ENCODE assay signal across 23 cellular contexts in the genomic region with DNA sequence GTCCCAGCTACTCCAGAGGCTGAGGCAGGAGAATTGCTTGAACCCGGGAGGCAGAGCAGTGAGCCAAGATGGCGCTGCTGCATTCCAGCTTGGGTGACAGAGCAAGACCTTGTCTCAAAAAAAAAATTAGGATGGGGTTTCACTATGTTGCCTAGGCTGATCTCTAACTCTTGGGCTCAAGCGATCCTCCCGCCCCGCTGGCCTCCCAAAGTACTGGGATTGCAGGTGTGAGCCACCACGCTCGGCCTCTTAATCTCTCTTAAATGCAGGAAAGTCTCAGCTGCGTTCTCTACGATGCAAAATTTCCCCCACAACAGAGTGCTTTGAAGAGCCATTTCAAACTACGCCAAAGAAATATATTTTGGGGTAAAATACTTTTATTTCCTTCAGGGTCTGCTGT.
"Had no signal": no experiment of that assay in that cellular context is flagged by ENCODE, and none has a peak within 500 bp of the region (broad histone marks: within the 10 kb centered on the region; RNA-seq: fewer than 3 reads in every experiment).

No MANE protein-coding gene starts in this region.

- ATAC-seq: foreskin keratinocyte; psoas muscle; sciatic nerve; stimulated activated memory B cell treated with anti-CD40 and anti-IgM and Interleukin-4, amounts not matched to agents 10 μg/mL and 1 μg/mL and 100 μg/mL, for 72 hours; upper lobe of right lung had no signal

- H3K9me3 ChIP-seq: left ventricle myocardium inferior, ovary, psoas muscle, spleen, tibial artery, upper lobe of right lung had no signal

- H3K27me3 Mint-ChIP-seq: stimulated activated naive CD8-positive, alpha-beta T cell treated with anti-CD3 and anti-CD28 coated beads, Interleukin-15, Interleukin-2, amounts not matched to agents 100 ng/mL and 50 ng/mL, for 24 hours had no signal

- H3K27ac ChIP-seq: foreskin keratinocyte, psoas muscle, spleen, tibial artery, upper lobe of right lung had no signal

- H3K9me3 Mint-ChIP-seq: dendritic cell treated with granulocyte-macrophage colony-stimulating factor and Interleukin-4, amounts not matched to agents 40 ng/mL and 50 ng/mL, for 4 days; nephron progenitor cell; stimulated activated memory B cell treated with anti-CD40 and anti-IgM and Interleukin-4, amounts not matched to agents 10 μg/mL and 1 μg/mL and 100 μg/mL, for 72 hours; stimulated activated naive CD8-positive, alpha-beta T cell treated with anti-CD3 and anti-CD28 coated beads, Interleukin-15, Interleukin-2, amounts not matched to agents 100 ng/mL and 50 ng/mL, for 24 hours had no signal

- H3K4me1 ChIP-seq: foreskin keratinocyte, spleen, tibial artery, upper lobe of right lung had no signal

- DNase-seq: cerebellar nuclear complex; foreskin keratinocyte; kidney; left cardiac atrium; left ventricle myocardium inferior; mesenchymal stem cell; midbrain; nephron progenitor cell; nucleus accumbens; ovary; psoas muscle; retina; spleen; stimulated activated CD4-positive, alpha-beta T cell treated with anti-CD3 and anti-CD28 coated beads, Interleukin-15, amount 100 ng/mL, for 24 hours; stimulated activated CD4-positive, alpha-beta T cell treated with anti-CD3 and anti-CD28 coated beads, Interleukin-1b, Interleukin-23, amount 100 ng/mL, for 48 hours; stimulated activated CD4-positive, alpha-beta T cell treated with anti-CD3 and anti-CD28 coated beads, Interleukin-4, amount 100 ng/mL, for 24 hours; tibial artery; upper lobe of right lung had no signal

- H3K36me3 Mint-ChIP-seq: stimulated activated memory B cell treated with anti-CD40 and anti-IgM and Interleukin-4, amounts not matched to agents 10 μg/mL and 1 μg/mL and 100 μg/mL, for 72 hours had no signal

- H3K4me3 ChIP-seq: left ventricle myocardium inferior, lung, ovary, psoas muscle, spleen, tibial artery, upper lobe of right lung had no signal

- H3K4me1 Mint-ChIP-seq: stimulated activated memory B cell treated with anti-CD40 and anti-IgM and Interleukin-4, amounts not matched to agents 10 μg/mL and 1 μg/mL and 100 μg/mL, for 72 hours had no signal

- H3K27me3 ChIP-seq: foreskin keratinocyte, ovary, tibial artery, upper lobe of right lung had no signal

- H3K4me3 Mint-ChIP-seq: dendritic cell treated with granulocyte-macrophage colony-stimulating factor and Interleukin-4, amounts not matched to agents 40 ng/mL and 50 ng/mL, for 4 days; nephron progenitor cell; stimulated activated memory B cell treated with anti-CD40 and anti-IgM and Interleukin-4, amounts not matched to agents 10 μg/mL and 1 μg/mL and 100 μg/mL, for 72 hours; stimulated activated naive CD8-positive, alpha-beta T cell treated with anti-CD3 and anti-CD28 coated beads, Interleukin-15, Interleukin-2, amounts not matched to agents 100 ng/mL and 50 ng/mL, for 24 hours had no signal

- H3K36me3 ChIP-seq: left ventricle myocardium inferior, ovary, spleen, tibial artery, upper lobe of right lung had no signal
